Comparison of ENCODE assay signal across 8 cellular contexts in genomic region chr6:149449831-149450678, GRCh38. TPM values are rescaled to one million over a fixed set of nuclear protein-coding genes. Genes with fewer than 3 reads are reported as not detected.
DNase-seq lines count a peak whose midpoint lies in the region; ATAC-seq and TF ChIP-seq lines count a peak whose summit lies in the region.

No MANE protein-coding gene starts in this region.

- H3K36me3 ChIP-seq in A673 (ENCODE audit: insufficient read depth, low read length, poor library complexity, severe bottlenecking): no peaks in the 10 kb centered on the region
- H3K36me3 ChIP-seq in OCI-LY7 (ENCODE audit: insufficient read depth, low read length): peaks cover 43% of the 10 kb centered on the region
- no peaks in the 10 kb centered on the region for H3K36me3 ChIP-seq in neural progenitor cell

- H4K20me1 ChIP-seq in OCI-LY7 (ENCODE audit: insufficient read depth, low read length) (no peaks in the 10 kb centered on the region), neural progenitor cell (ENCODE audit: low read depth) (no peaks in the 10 kb centered on the region)

- H3K4me2 ChIP-seq in OCI-LY7 (ENCODE audit: low read length): no peak overlapping the region
- peak overlapping the region; percentile 83 for H3K4me2 ChIP-seq in neural progenitor cell

- peaks cover 7% of the 10 kb centered on the region for H3K4me1 ChIP-seq in A673 (ENCODE audit: insufficient read depth, low read length, poor library complexity, severe bottlenecking)
- H3K4me1 ChIP-seq in OCI-LY7 (ENCODE audit: insufficient read depth, low read length, poor library complexity, severe bottlenecking): no peaks in the 10 kb centered on the region
- H3K4me1 ChIP-seq in neural progenitor cell: peaks cover 10% of the 10 kb centered on the region

- H3F3A ChIP-seq in neural progenitor cell (ENCODE audit: low read depth): no peaks in the 10 kb centered on the region

- H3K4me1 Mint-ChIP-seq in neural progenitor cell: peaks cover 7% of the 10 kb centered on the region
- H3K4me1 Mint-ChIP-seq in T-cell: peaks cover 0 to 7% (median 1%) of the 10 kb centered on the region in 3 donors

- H3K4me3 Mint-ChIP-seq in neural progenitor cell: peak overlapping the region; percentile 71
- H3K4me3 Mint-ChIP-seq in T-cell: peak overlapping the region in 1 of 3 donors; percentile 58

- no peaks in the 10 kb centered on the region for H3K9me2 ChIP-seq in OCI-LY7 (ENCODE audit: insufficient read depth, low read length)

- POLR2A ChIA-PET in A673 (lab: Charles Lee; ENCODE audit: low non-redundant PET): no interaction called here
- POLR2A ChIA-PET in OCI-LY7 (lab: Charles Lee): interaction anchor here (0.5 kb wide), 1 partner anchor 15 kb away, joined by 3 read pairs; no protein-coding TSS in a partner anchor
- POLR2A ChIA-PET in T-cell (lab: Charles Lee): no interaction called here

- H3K36me3 Mint-ChIP-seq in neural progenitor cell: no peaks in the 10 kb centered on the region
- H3K36me3 Mint-ChIP-seq in T-cell: peaks cover 20% of the 10 kb centered on the region

- H3K79me2 ChIP-seq in OCI-LY7 (ENCODE audit: insufficient read depth, low read depth, low read length) (no peaks in the 10 kb centered on the region), neural progenitor cell (ENCODE audit: low read depth) (no peaks in the 10 kb centered on the region)

- H3K9me3 Mint-ChIP-seq in neural progenitor cell: no peaks in the 10 kb centered on the region
- no peaks in the 10 kb centered on the region for H3K9me3 Mint-ChIP-seq in T-cell

- H3K27ac ChIP-seq in A673 (ENCODE audit: low read depth, low read length, poor library complexity, severe bottlenecking) (no peak overlapping the region), OCI-LY7 (ENCODE audit: low read depth, low read length, poor library complexity, severe bottlenecking) (no peak overlapping the region), neural progenitor cell (no peak overlapping the region)

- CTCF ChIA-PET in A673 (lab: Charles Lee) (no interaction called here), OCI-LY7 (lab: Charles Lee; ENCODE audit: unreplicated experiment) (no interaction called here), T-cell (lab: Charles Lee) (interaction anchor here in 1 of 2 donors (1.0 kb wide), 1 partner anchor 16 kb away, joined by 3 read pairs; no protein-coding TSS in a partner anchor)

- H3K27ac Mint-ChIP-seq in neural progenitor cell (no peak overlapping the region), T-cell (no peak overlapping the region)

- BruUV-seq in A673 (replicated peaks; lab: Mats Ljungman, UMichigan) (no TSS peak), OCI-LY7 (replicated peaks; lab: Mats Ljungman, UMichigan) (TSS peak; percentile 55)

- H3K27me3 Mint-ChIP-seq in neural progenitor cell (ENCODE audit: insufficient read depth, low read depth) (peaks cover 21% of the 10 kb centered on the region), T-cell (no peaks in the 10 kb centered on the region)

- no peaks in the 10 kb centered on the region for H3K9me3 ChIP-seq in A673 (ENCODE audit: low read depth, low read length, poor library complexity, severe bottlenecking)
- no peaks in the 10 kb centered on the region for H3K9me3 ChIP-seq in OCI-LY7 (ENCODE audit: low read length)
- no peaks in the 10 kb centered on the region for H3K9me3 ChIP-seq in neural progenitor cell (ENCODE audit: low read depth)

- H3K4me3 ChIP-seq in A673 (ENCODE audit: low read depth, low read length, poor library complexity, severe bottlenecking) (peak overlapping the region; percentile 38), OCI-LY7 (ENCODE audit: low read depth, low read length, poor library complexity, severe bottlenecking) (no peak overlapping the region), fibroblast of villous mesenchyme (ENCODE audit: low read depth, low read length) (peak overlapping the region; percentile 41), neural progenitor cell (peak overlapping the region; percentile 47)

- peaks cover 7% of the 10 kb centered on the region for H3K27me3 ChIP-seq in A673 (replicated peaks; ENCODE audit: insufficient read depth, low read depth, low read length, poor library complexity)
- H3K27me3 ChIP-seq in neural progenitor cell: peaks cover 58% of the 10 kb centered on the region

- TF ChIP-seq POLR2A in erythroblast (IDR thresholded peaks at IDR 0.05; ENCODE audit: low read length): no peak

- no peak for ATAC-seq in GM21526 (IDR thresholded peaks at IDR 0.05; ENCODE audit: low FRiP score, unreplicated experiment)
- no peak for ATAC-seq in T-cell (replicated peaks in 1 of 4)

- H2AFZ ChIP-seq in OCI-LY7 (ENCODE audit: low read length): no peak overlapping the region
- H2AFZ ChIP-seq in neural progenitor cell (replicated peaks): peak overlapping the region; percentile 98

- intact Hi-C loops in A673 (cut with micrococcal nuclease; ENCODE audit: unreplicated experiment) (no loop called here), OCI-LY7 (cut with micrococcal nuclease; ENCODE audit: unreplicated experiment) (no loop called here)

- DNase-seq in A673 (ENCODE audit: low spot score): no peak
- DNase-seq in OCI-LY7 (ENCODE audit: low spot score): no peak
- no peak for DNase-seq in fibroblast of villous mesenchyme (ENCODE audit: low read depth)
- no peak for DNase-seq in neural progenitor cell (ENCODE audit: low spot score)
- no peak for DNase-seq in T-cell
- DNase-seq in erythroblast (lab: John Stamatoyannopoulos, UW): no peak
- no peak for DNase-seq in NK-92 (lab: John Stamatoyannopoulos, UW; ENCODE audit: unreplicated experiment)

- no peak overlapping the region for H3K9ac ChIP-seq in neural progenitor cell

- TF ChIP-seq CTCF in A673 (conservative IDR thresholded peaks at IDR 0.05; ENCODE audit: low read depth, low read length) (no peak), OCI-LY7 (conservative IDR thresholded peaks at IDR 0.05; ENCODE audit: low read length) (no peak), fibroblast of villous mesenchyme (IDR thresholded peaks at IDR 0.05; ENCODE audit: insufficient read depth, low read depth, low read length) (no peak), neural progenitor cell (IDR thresholded peaks at IDR 0.05) (no peak)

RNA-seq across cellular contexts. Expression of gene ZC3H12D, which starts 34.8 kb away (rescaled TPM):
- 0.30 and 0.33 TPM in 2 replicates for total RNA-seq in A673 (2021)
- 12.8 and 14.0 TPM in 2 replicates for total RNA-seq in OCI-LY7 (2014; rRNA removed; shearing (Covaris generic))
- total RNA-seq in OCI-LY7 (2022): 14.8 and 22.6 TPM in 2 replicates
- under 0.01 TPM in 2 replicates for total RNA-seq in fibroblast of villous mesenchyme
- 0.03 TPM in 1 of 2 replicates, not detected in the other for total RNA-seq in neural progenitor cell (ENCODE audit: low replicate concordance)
- total RNA-seq in T-cell: 100 to 1,000 TPM in 3 of 5 donors, 10 to 100 TPM in 2; 48.2 to 117 (median 107) TPM

RNA-seq across cellular contexts. Expression of gene SUMO4, which starts 50.0 kb away (rescaled TPM):
- 1.9 and 2.8 TPM in 2 replicates for total RNA-seq in A673 (2021)
- total RNA-seq in OCI-LY7 (2014; rRNA removed; shearing (Covaris generic)): 3.6 and 4.7 TPM in 2 replicates
- total RNA-seq in OCI-LY7 (2022): 3.2 and 4.2 TPM in 2 replicates
- total RNA-seq in fibroblast of villous mesenchyme: 2.6 TPM in 2 replicates
- 0.82 and 2.3 TPM in 2 replicates for total RNA-seq in neural progenitor cell (ENCODE audit: low replicate concordance)
- 10 to 100 TPM in 1 of 5 donors, 1 to 10 TPM in 4; 5.7 to 11.4 (median 8.5) TPM for total RNA-seq in T-cell

Comparison
In these comparisons a context has a peak if more than half of its experiments do, and no peak if none do; other contexts are left out.
1. RNA of gene ZC3H12D, which starts 34.8 kb away (total RNA-seq): 48.2 to 117 TPM in T-cell and 12.8 to 22.6 TPM in OCI-LY7; 0.30 to 0.33 TPM in A673, under 0.01 TPM in fibroblast of villous mesenchyme and 0.03 TPM in neural progenitor cell; every median in the first group is over 10 times any median in the second.